13 cellular contexts compared by ENCODE assay signal in genomic region chr11:27387362-27387761, GRCh38.
"Had no signal": no experiment of that assay in that cellular context is flagged by ENCODE, and none has a peak within 500 bp of the region (broad histone marks: within the 10 kb centered on the region; RNA-seq: fewer than 3 reads in every experiment).

No MANE protein-coding gene starts in this region.

- H3K36me3 ChIP-seq: adrenal gland, colonic mucosa, thyroid gland had no signal

- H3K27ac ChIP-seq: adrenal gland, colonic mucosa, esophagus squamous epithelium, thyroid gland had no signal

- H3K4me3 ChIP-seq: adrenal gland, colonic mucosa, esophagus squamous epithelium, thyroid gland had no signal

- H3K9me3 Mint-ChIP-seq: activated naive CD4-positive, alpha-beta T cell treated with anti-CD3 and anti-CD28 coated beads, Interleukin-2, amount 10 ng/mL, durations not matched to agents 7 days and 5 days had no signal

- H3K27ac Mint-ChIP-seq: activated naive CD4-positive, alpha-beta T cell treated with anti-CD3 and anti-CD28 coated beads, Interleukin-2, amount 10 ng/mL, durations not matched to agents 7 days and 5 days had no signal

- H3K36me3 Mint-ChIP-seq: activated naive CD4-positive, alpha-beta T cell treated with anti-CD3 and anti-CD28 coated beads, Interleukin-2, amount 10 ng/mL, durations not matched to agents 7 days and 5 days had no signal

- H3K4me3 Mint-ChIP-seq: activated naive CD4-positive, alpha-beta T cell treated with anti-CD3 and anti-CD28 coated beads, Interleukin-2, amount 10 ng/mL, durations not matched to agents 7 days and 5 days had no signal

- H3K9me3 ChIP-seq: adrenal gland, colonic mucosa, esophagus squamous epithelium, thyroid gland had no signal

- ATAC-seq: left ventricle myocardium superior had no signal

- H3K27me3 ChIP-seq: adrenal gland, colonic mucosa, esophagus squamous epithelium, thyroid gland had no signal

- DNase-seq: activated CD4-positive, CD25-positive, alpha-beta regulatory T cell treated with anti-CD3 and anti-CD28 coated beads, Interleukin-2, amount 50 U/mL, for 72 hours; activated naive CD4-positive, alpha-beta T cell treated with anti-CD3 and anti-CD28 coated beads, Interleukin-2, amount 10 ng/mL, durations not matched to agents 7 days and 5 days; adrenal gland; caudate nucleus; colonic mucosa; esophagus squamous epithelium; kidney glomerular epithelial cell; left ventricle myocardium superior; mesendoderm; stimulated activated CD4-positive, alpha-beta T cell treated with anti-CD3 and anti-CD28 coated beads, Interleukin-12 subunit alpha, Interleukin-12 subunit beta, amount 100 ng/mL, for 4 hours; stimulated activated CD4-positive, alpha-beta T cell treated with anti-CD3 and anti-CD28 coated beads, Interleukin-2, amount 100 ng/mL, for 24 hours; SW 1271; thyroid gland had no signal
